ENCODE assay signal across 1 cellular context in the genomic region with DNA sequence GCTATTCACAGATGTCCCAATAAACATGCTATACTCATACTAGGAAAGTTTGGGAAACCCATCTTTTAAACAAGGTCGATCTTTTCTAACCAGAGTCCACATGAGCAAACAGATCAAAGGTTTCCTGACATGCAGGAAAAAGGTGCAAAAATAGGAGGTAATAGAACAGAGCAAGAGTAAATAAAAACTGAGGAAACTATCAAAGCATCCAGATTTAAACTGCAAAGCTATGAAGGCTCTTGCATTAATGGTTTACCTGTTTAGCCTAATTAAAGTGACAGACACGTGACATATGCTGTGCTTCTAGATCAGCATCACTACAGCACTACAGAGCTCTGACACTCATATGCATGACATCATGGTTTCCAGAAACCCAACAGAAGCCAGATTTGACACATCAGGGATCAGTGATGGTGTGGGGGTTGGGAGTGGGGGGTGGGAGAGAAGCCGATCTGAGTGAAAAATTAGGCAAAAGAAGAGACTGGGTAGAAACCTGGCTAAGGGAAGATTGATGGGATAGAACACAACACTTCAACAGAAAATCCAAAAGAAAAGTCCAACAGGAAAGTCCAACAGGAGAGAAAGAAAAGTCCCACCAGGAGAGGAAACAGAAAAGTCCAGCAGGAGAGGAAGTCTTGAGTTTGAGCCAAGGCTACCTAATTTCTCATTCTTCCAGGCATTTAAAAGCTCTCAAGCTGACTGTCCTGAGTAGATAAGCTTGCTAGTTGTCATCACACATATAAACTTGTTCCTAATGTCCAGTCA.
TF ChIP-seq lines count a peak whose summit lies in the region.

No MANE protein-coding gene starts in this region.

TF ChIP-seq in IMR-90, 13 proteins besides CTCF, POLR2A, EP300 and RAD21:
- TF ChIP-seq, protein P1, sequence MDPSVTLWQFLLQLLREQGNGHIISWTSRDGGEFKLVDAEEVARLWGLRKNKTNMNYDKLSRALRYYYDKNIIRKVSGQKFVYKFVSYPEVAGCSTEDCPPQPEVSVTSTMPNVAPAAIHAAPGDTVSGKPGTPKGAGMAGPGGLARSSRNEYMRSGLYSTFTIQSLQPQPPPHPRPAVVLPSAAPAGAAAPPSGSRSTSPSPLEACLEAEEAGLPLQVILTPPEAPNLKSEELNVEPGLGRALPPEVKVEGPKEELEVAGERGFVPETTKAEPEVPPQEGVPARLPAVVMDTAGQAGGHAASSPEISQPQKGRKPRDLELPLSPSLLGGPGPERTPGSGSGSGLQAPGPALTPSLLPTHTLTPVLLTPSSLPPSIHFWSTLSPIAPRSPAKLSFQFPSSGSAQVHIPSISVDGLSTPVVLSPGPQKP (IDR thresholded peaks at IDR 0.05; ENCODE audit: borderline replicate concordance, low read depth, low read length), result no peak
- no peak for TF ChIP-seq NFE2L2 (IDR thresholded peaks at IDR 0.05; ENCODE audit: low read depth, low read length)
- TF ChIP-seq RFX5 (IDR thresholded peaks at IDR 0.05; ENCODE audit: low read depth, low read length), result no peak
- no peak for TF ChIP-seq MAFK (IDR thresholded peaks at IDR 0.05; ENCODE audit: low read depth, low read length)
- no peak for TF ChIP-seq CHD1 (IDR thresholded peaks at IDR 0.05; ENCODE audit: low read depth, low read length)
- TF ChIP-seq RCOR1 (IDR thresholded peaks at IDR 0.05; ENCODE audit: insufficient replicate concordance, low read length), result no peak
- TF ChIP-seq, protein P2, sequence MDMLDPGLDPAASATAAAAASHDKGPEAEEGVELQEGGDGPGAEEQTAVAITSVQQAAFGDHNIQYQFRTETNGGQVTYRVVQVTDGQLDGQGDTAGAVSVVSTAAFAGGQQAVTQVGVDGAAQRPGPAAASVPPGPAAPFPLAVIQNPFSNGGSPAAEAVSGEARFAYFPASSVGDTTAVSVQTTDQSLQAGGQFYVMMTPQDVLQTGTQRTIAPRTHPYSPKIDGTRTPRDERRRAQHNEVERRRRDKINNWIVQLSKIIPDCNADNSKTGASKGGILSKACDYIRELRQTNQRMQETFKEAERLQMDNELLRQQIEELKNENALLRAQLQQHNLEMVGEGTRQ (IDR thresholded peaks at IDR 0.05; ENCODE audit: low read depth, low read length), result no peak
- no peak for TF ChIP-seq FOS (IDR thresholded peaks at IDR 0.05; ENCODE audit: low read depth, low read length)
